19 cellular contexts compared by ENCODE assay signal in the genomic region with DNA sequence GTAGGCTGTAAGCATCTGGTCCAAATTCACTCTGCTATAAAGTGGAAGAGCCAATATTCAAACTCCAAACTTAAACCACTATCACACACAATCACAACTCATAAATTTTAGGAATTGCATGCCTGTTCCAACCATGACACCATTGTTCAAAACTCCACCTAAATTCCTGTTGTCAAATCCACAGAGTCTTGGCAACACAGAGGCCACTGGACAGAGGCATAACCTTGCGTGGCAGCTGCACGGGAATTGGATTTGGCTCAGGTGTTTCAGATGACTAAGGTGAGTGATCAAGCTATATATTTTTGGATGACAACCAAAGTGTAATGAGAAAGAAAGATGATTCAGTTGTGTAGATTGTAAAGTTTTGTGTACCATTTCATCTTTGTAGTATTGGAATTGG.
DNase-seq lines count a peak whose midpoint lies in the region; ATAC-seq and TF ChIP-seq lines count a peak whose summit lies in the region.
"Had no signal": no experiment of that assay in that cellular context is flagged by ENCODE, and none has a peak within 500 bp of the region (broad histone marks: within the 10 kb centered on the region; RNA-seq: fewer than 3 reads in every experiment).

No MANE protein-coding gene starts in this region.

- H2BK12ac ChIP-seq in mesenchymal stem cell (ENCODE audit: low read length in 2 of 2) = peak overlapping the region; percentile 22 to 49

- H3K36me3 ChIP-seq in BJ (ENCODE audit: control insufficient read depth, insufficient read depth, low read length) (no peaks in the 10 kb centered on the region), IMR-90 (ENCODE audit: control insufficient read depth, insufficient read depth, low read length) (peaks cover 1% of the 10 kb centered on the region; the same call in 1 of the 2 replicates), mesenchymal stem cell (ENCODE audit: control insufficient read depth in 1 of 2, insufficient read depth in 2 of 2, low read depth in 1 of 2, low read length in 2 of 2) (no peaks in the 10 kb centered on the region)

- TF ChIP-seq CTCF in BJ (IDR thresholded peaks at IDR 0.05; ENCODE audit: insufficient read depth, low read depth, low read length) (no peak), IMR-90 (conservative IDR thresholded peaks at IDR 0.05; ENCODE audit: low read depth, low read length) (no peak), epithelial cell of esophagus (IDR thresholded peaks at IDR 0.05; ENCODE audit: insufficient read depth, low read depth, low read length, missing control alignments) (no peak)

- H3K9me3 Mint-ChIP-seq in activated naive CD4-positive, alpha-beta T cell treated with anti-CD3 and anti-CD28 coated beads for 36 hours = no peaks in the 10 kb centered on the region
- H3K9me3 Mint-ChIP-seq in activated CD4-positive, alpha-beta T cell treated with anti-CD3 and anti-CD28 coated beads, Interleukin-2, amount 10 ng/mL, durations not matched to agents 7 days and 5 days = no peaks in the 10 kb centered on the region

- H2AK9ac ChIP-seq in IMR-90 (replicated peaks; ENCODE audit: low read depth, low read length, poor library complexity) = no peak overlapping the region

- peak overlapping the region; percentile 71 to 93; a peak in 3 of 4 replicates for H4K8ac ChIP-seq in IMR-90 (ENCODE audit: low read depth in 2 of 2, low read length in 2 of 2)
- H4K8ac ChIP-seq in mesenchymal stem cell (ENCODE audit: low read length) = no peak overlapping the region

- WGBS in IMR-90 (ENCODE audit: extremely low coverage in 2 of 2, insufficient read length in 1 of 2), 2 experiments = 65% methylated on average over 2 of the region's 2 CpGs; no CpG with 5 or more reads in 1 of the 2 experiments
- 95% methylated on average over 2 of the region's 2 CpGs for WGBS in mesenchymal stem cell

- H3K4me3 ChIP-seq in BJ (ENCODE audit: low read depth, low read length) = no peak overlapping the region
- H3K4me3 ChIP-seq in IMR-90 (ENCODE audit: insufficient read depth, low read depth, low read length) = no peak overlapping the region
- H3K4me3 ChIP-seq in epithelial cell of esophagus (ENCODE audit: low read length) = no peak overlapping the region
- H3K4me3 ChIP-seq in mesenchymal stem cell (ENCODE audit: insufficient read depth in 1 of 2, low read depth in 1 of 2, low read length in 2 of 2) = no peak overlapping the region
- H3K4me3 ChIP-seq: GM12878, K562 had no signal

- CTCF ChIA-PET in BJ (lab: Yijun Ruan, JAX) = interaction anchor here (1.3 kb wide), 1 partner anchor 88 kb away, joined by 3 read pairs; no protein-coding TSS in a partner anchor
- CTCF ChIA-PET in IMR-90 (lab: Yijun Ruan, JAX) = no interaction called here
- CTCF ChIA-PET in activated naive CD4-positive, alpha-beta T cell treated with anti-CD3 and anti-CD28 coated beads for 36 hours (lab: Charles Lee) = no interaction called here
- CTCF ChIA-PET in activated CD4-positive, alpha-beta T cell treated with anti-CD3 and anti-CD28 coated beads, Interleukin-2, amount 10 ng/mL, durations not matched to agents 7 days and 5 days (lab: Charles Lee) = no interaction called here

- peaks cover 2% of the 10 kb centered on the region for H3K27me3 Mint-ChIP-seq in activated naive CD4-positive, alpha-beta T cell treated with anti-CD3 and anti-CD28 coated beads for 36 hours (ENCODE audit: low read depth)
- no peaks in the 10 kb centered on the region for H3K27me3 Mint-ChIP-seq in activated CD4-positive, alpha-beta T cell treated with anti-CD3 and anti-CD28 coated beads, Interleukin-2, amount 10 ng/mL, durations not matched to agents 7 days and 5 days

- H3K27ac ChIP-seq in IMR-90 (ENCODE audit: insufficient read depth, low read length) (peak overlapping the region; percentile 71; the same call in 1 of the 2 replicates), mesenchymal stem cell (ENCODE audit: low read length, poor library complexity, severe bottlenecking) (no peak overlapping the region)

- TF ChIP-seq POLR2A in IMR-90 (IDR thresholded peaks at IDR 0.05; ENCODE audit: low read depth, low read length) = no peak

- no peaks in the 10 kb centered on the region for H3K36me3 Mint-ChIP-seq in activated naive CD4-positive, alpha-beta T cell treated with anti-CD3 and anti-CD28 coated beads for 36 hours (ENCODE audit: low read depth)
- no peaks in the 10 kb centered on the region for H3K36me3 Mint-ChIP-seq in activated CD4-positive, alpha-beta T cell treated with anti-CD3 and anti-CD28 coated beads, Interleukin-2, amount 10 ng/mL, durations not matched to agents 7 days and 5 days (ENCODE audit: low read depth)
- H3K36me3 Mint-ChIP-seq: CD14-positive monocyte had no signal

- H3K4me2 ChIP-seq in IMR-90 (ENCODE audit: low read depth, low read length) = no peak overlapping the region
- H3K4me2 ChIP-seq in mesenchymal stem cell (ENCODE audit: low read length, poor library complexity, severe bottlenecking) = no peak overlapping the region

- H4K5ac ChIP-seq in IMR-90 (ENCODE audit: low read depth, low read length) = peak overlapping the region; percentile 62

- H3K9ac ChIP-seq in IMR-90 (ENCODE audit: low read depth, low read length) (no peak overlapping the region), mesenchymal stem cell (ENCODE audit: low read length) (no peak overlapping the region)

- H2AFZ ChIP-seq in IMR-90 (replicated peaks; ENCODE audit: low read length, poor library complexity) (no peak overlapping the region), mesenchymal stem cell (ENCODE audit: low read depth, low read length) (no peak overlapping the region)

- no peaks in the 10 kb centered on the region for H3K27me3 ChIP-seq in BJ (ENCODE audit: control insufficient read depth, insufficient read depth, low read length)
- H3K27me3 ChIP-seq in IMR-90 (ENCODE audit: control insufficient read depth, insufficient read depth, low read length) = no peaks in the 10 kb centered on the region
- no peaks in the 10 kb centered on the region for H3K27me3 ChIP-seq in mesenchymal stem cell (ENCODE audit: control insufficient read depth in 1 of 2, insufficient read depth in 1 of 2, low read length in 2 of 2)

- POLR2A ChIA-PET in BJ (lab: Charles Lee) (no interaction called here), IMR-90 (lab: Charles Lee; ENCODE audit: unreplicated experiment) (interaction anchor here (0.7 kb wide), 1 partner anchor 593 kb away, joined by 5 read pairs; no protein-coding TSS in a partner anchor)
- POLR2A ChIA-PET in activated CD4-positive, alpha-beta T cell treated with anti-CD3 and anti-CD28 coated beads, Interleukin-2, amount 10 ng/mL, durations not matched to agents 7 days and 5 days (lab: Charles Lee) = no interaction called here

- no peak overlapping the region for H3K4me3 Mint-ChIP-seq in activated naive CD4-positive, alpha-beta T cell treated with anti-CD3 and anti-CD28 coated beads for 36 hours
- no peak overlapping the region for H3K4me3 Mint-ChIP-seq in activated CD4-positive, alpha-beta T cell treated with anti-CD3 and anti-CD28 coated beads, Interleukin-2, amount 10 ng/mL, durations not matched to agents 7 days and 5 days
- H3K4me3 Mint-ChIP-seq: CD14-positive monocyte had no signal

- peak overlapping the region; percentile 82 for H3K4ac ChIP-seq in IMR-90 (ENCODE audit: low read depth, low read length)
- H3K4ac ChIP-seq in mesenchymal stem cell (ENCODE audit: low read depth in 1 of 2, low read length in 2 of 2) = no peak overlapping the region

- H3K23ac ChIP-seq in IMR-90 (ENCODE audit: low read depth, low read length) (no peak overlapping the region; the same call in 1 of the 2 replicates), mesenchymal stem cell (ENCODE audit: low read length in 2 of 2) (no peak overlapping the region)

- H3K56ac ChIP-seq in IMR-90 (ENCODE audit: extremely low read depth, insufficient read depth, low read length) = no peak overlapping the region

- H4K20me1 ChIP-seq in IMR-90 (ENCODE audit: insufficient read depth, low read length) = no peaks in the 10 kb centered on the region

- intact Hi-C loops in IMR-90 (cut with micrococcal nuclease) = no loop called here
- intact Hi-C loops in activated naive CD4-positive, alpha-beta T cell treated with anti-CD3 and anti-CD28 coated beads for 36 hours (cut with micrococcal nuclease) = no loop called here

- in situ Hi-C loops in IMR-90 (cut with MboI; ENCODE audit: low sequenced_read_pairs) = loop anchor here (10.0 kb wide), 2 partner anchors 222 to 588 kb away; partner anchors contain the start of gene IGFBP5

- TF ChIP-seq RAD21 in IMR-90 (IDR thresholded peaks at IDR 0.05; ENCODE audit: low read length) = no peak

- DNase-seq in BJ (ENCODE audit: low read depth) (peak; percentile 63), IMR-90 (peak; percentile 36), epithelial cell of esophagus (ENCODE audit: low read depth) (peak; percentile 25), mesenchymal stem cell (no peak), dermis blood vessel endothelial cell (no peak)
- no peak for DNase-seq in activated naive CD4-positive, alpha-beta T cell treated with anti-CD3 and anti-CD28 coated beads for 36 hours
- no peak for DNase-seq in activated CD4-positive, alpha-beta T cell treated with anti-CD3 and anti-CD28 coated beads, Interleukin-2, amount 10 ng/mL, durations not matched to agents 7 days and 5 days
- DNase-seq: AML-193, DND-41, GF-D8, NCI-H1417, NCI-H187, NCI-H345, NCI-H526, Right ventricle myocardium superior, SW 1271 had no signal

- H3K9me3 ChIP-seq in IMR-90 (ENCODE audit: control insufficient read depth, insufficient read depth, low read length) = no peaks in the 10 kb centered on the region
- H3K9me3 ChIP-seq in mesenchymal stem cell (ENCODE audit: control insufficient read depth, low read length) = no peaks in the 10 kb centered on the region

- H2BK20ac ChIP-seq in IMR-90 (ENCODE audit: low read depth, low read length) = peak overlapping the region; percentile 88

- peak overlapping the region; percentile 92 for H2BK120ac ChIP-seq in IMR-90 (ENCODE audit: low read depth, low read length)
- no peak overlapping the region for H2BK120ac ChIP-seq in mesenchymal stem cell (ENCODE audit: low read depth, low read length)

- H3K4me1 ChIP-seq in IMR-90 (ENCODE audit: control insufficient read depth, insufficient read depth, low read length) = peaks cover 26% of the 10 kb centered on the region
- peaks cover 14% of the 10 kb centered on the region for H3K4me1 ChIP-seq in mesenchymal stem cell (ENCODE audit: control insufficient read depth, insufficient read depth, low read depth, low read length)

- H2BK15ac ChIP-seq in IMR-90 (ENCODE audit: low read depth, low read length) = peak overlapping the region; percentile 94
- no peak overlapping the region for H2BK15ac ChIP-seq in mesenchymal stem cell (ENCODE audit: low read depth, poor library complexity, severe bottlenecking)

- H3K18ac ChIP-seq in IMR-90 (ENCODE audit: low read depth, low read length) (peak overlapping the region; percentile 87), mesenchymal stem cell (ENCODE audit: low read depth in 1 of 2, low read length in 2 of 2) (no peak overlapping the region)

- no TSS peak for BruUV-seq in IMR-90 (replicated peaks; lab: Mats Ljungman, UMichigan)

- dilution Hi-C loops in IMR-90 (cut with HindIII; ENCODE audit: low sequenced_read_pairs, unreplicated experiment) = no loop called here

- H3K14ac ChIP-seq in IMR-90 (replicated peaks; ENCODE audit: low read depth, low read length) (peak overlapping the region; percentile 41), mesenchymal stem cell (ENCODE audit: low read length in 2 of 2) (no peak overlapping the region)

- no peaks in the 10 kb centered on the region for H3K4me1 Mint-ChIP-seq in activated naive CD4-positive, alpha-beta T cell treated with anti-CD3 and anti-CD28 coated beads for 36 hours (ENCODE audit: low read depth)
- no peaks in the 10 kb centered on the region for H3K4me1 Mint-ChIP-seq in activated CD4-positive, alpha-beta T cell treated with anti-CD3 and anti-CD28 coated beads, Interleukin-2, amount 10 ng/mL, durations not matched to agents 7 days and 5 days
- H3K4me1 Mint-ChIP-seq: CD14-positive monocyte had no signal

- peaks cover 18 to 24% of the 10 kb centered on the region in 2 experiments; a peak in 3 of 4 replicates for H3K79me1 ChIP-seq in IMR-90 (ENCODE audit: low read depth in 1 of 2, low read length in 2 of 2)
- no peaks in the 10 kb centered on the region for H3K79me1 ChIP-seq in mesenchymal stem cell (replicated peaks; ENCODE audit: low read length, poor library complexity, severe bottlenecking)

- H3K9me1 ChIP-seq in IMR-90 (ENCODE audit: insufficient read depth, low read length) = peaks cover 21% of the 10 kb centered on the region

- peak overlapping the region; percentile 65 for H2BK5ac ChIP-seq in IMR-90 (ENCODE audit: low read depth, low read length, poor library complexity, severe bottlenecking)
- no peak overlapping the region for H2BK5ac ChIP-seq in mesenchymal stem cell (ENCODE audit: low read depth, low read length, poor library complexity, severe bottlenecking)

- H2AK5ac ChIP-seq in IMR-90 (ENCODE audit: low read depth, low read length) (peak overlapping the region; percentile 77), mesenchymal stem cell (ENCODE audit: low read length, severe bottlenecking) (no peak overlapping the region)

- H4K91ac ChIP-seq in IMR-90 (ENCODE audit: insufficient read depth, low read depth, low read length) = peak overlapping the region; percentile 88
- no peak overlapping the region for H4K91ac ChIP-seq in mesenchymal stem cell (ENCODE audit: low read length)

- H3K27ac Mint-ChIP-seq in activated naive CD4-positive, alpha-beta T cell treated with anti-CD3 and anti-CD28 coated beads for 36 hours = no peak overlapping the region
- H3K27ac Mint-ChIP-seq in activated CD4-positive, alpha-beta T cell treated with anti-CD3 and anti-CD28 coated beads, Interleukin-2, amount 10 ng/mL, durations not matched to agents 7 days and 5 days = no peak overlapping the region
- H3K27ac Mint-ChIP-seq: CD14-positive monocyte had no signal

- no peak for ATAC-seq in IMR-90 (ENCODE audit: low read depth)
- ATAC-seq: GM12878, K562 had no signal

Comparison
In these comparisons a context has a peak if more than half of its experiments do, and no peak if none do; other contexts are left out.
1. DNase-seq: peak in BJ (single experiment), IMR-90 (single experiment) and epithelial cell of esophagus (single experiment); none in mesenchymal stem cell (single experiment), activated naive CD4-positive, alpha-beta T cell treated with anti-CD3 and anti-CD28 coated beads for 36 hours (single experiment), dermis blood vessel endothelial cell (single experiment) and activated CD4-positive, alpha-beta T cell treated with anti-CD3 and anti-CD28 coated beads, Interleukin-2, amount 10 ng/mL, durations not matched to agents 7 days and 5 days (single experiment).